Comparison of ENCODE assay signal across 25 cellular contexts in genomic region chr1:82108843-82109242, GRCh38.
A peak's percentile ranks its signal among the peaks of the same experiment; 100 is the strongest.
DNase-seq lines count a peak whose midpoint lies in the region; ATAC-seq and TF ChIP-seq lines count a peak whose summit lies in the region.
"Had no signal": no experiment of that assay in that cellular context is flagged by ENCODE, and none has a peak within 500 bp of the region (broad histone marks: within the 10 kb centered on the region; RNA-seq: fewer than 3 reads in every experiment).

No MANE protein-coding gene starts in this region.

- CTCF ChIA-PET in OCI-LY7 (lab: Charles Lee; ENCODE audit: unreplicated experiment): no interaction called here

- H3K4me3 Mint-ChIP-seq in activated naive CD8-positive, alpha-beta T cell treated with anti-CD3 and anti-CD28 coated beads, Interleukin-2, amount 50 U/mL, for 24 hours: no peak overlapping the region
- H3K4me3 Mint-ChIP-seq: activated CD8-positive, alpha-beta T cell treated with anti-CD3 and anti-CD28 coated beads for 36 hours; activated naive CD4-positive, alpha-beta T cell treated with anti-CD3 and anti-CD28 coated beads for 36 hours; activated T-cell treated with anti-CD3 and anti-CD28 coated beads, Interleukin-2, amount 50 U/mL, for 24 hours; neural progenitor cell; stimulated activated naive B cell treated with anti-CD40 and anti-IgM and Interleukin-4, amounts not matched to agents 10 μg/mL and 1 μg/mL and 100 μg/mL, for 72 hours had no signal

- POLR2A ChIA-PET in OCI-LY7 (lab: Charles Lee): interaction anchor here (0.6 to 2.5 kb wide), 7 partner anchors 10 to 44 kb away, joined by 3 to 11 read pairs (median 4); no protein-coding TSS in a partner anchor

- H3K4me2 ChIP-seq in OCI-LY7 (ENCODE audit: low read length): peak overlapping the region; percentile 81
- H3K4me2 ChIP-seq: neural progenitor cell had no signal

- no peaks in the 10 kb centered on the region for H4K20me1 ChIP-seq in OCI-LY7 (ENCODE audit: insufficient read depth, low read length)

- H3K4me1 Mint-ChIP-seq in activated naive CD8-positive, alpha-beta T cell treated with anti-CD3 and anti-CD28 coated beads, Interleukin-2, amount 50 U/mL, for 24 hours: peaks cover 1% of the 10 kb centered on the region
- H3K4me1 Mint-ChIP-seq: stimulated activated naive B cell treated with anti-CD40 and anti-IgM and Interleukin-4, amounts not matched to agents 10 μg/mL and 1 μg/mL and 100 μg/mL, for 72 hours had no signal

- H3K9me3 ChIP-seq in OCI-LY7 (ENCODE audit: low read length): no peaks in the 10 kb centered on the region; the same call in 1 of the 2 replicates
- H3K9me3 ChIP-seq: heart left ventricle, mucosa of descending colon, prostate gland, testis had no signal

- intact Hi-C loops in OCI-LY7 (cut with micrococcal nuclease; ENCODE audit: unreplicated experiment): loop anchor here (10.0 kb wide), 1 partner anchor 1656 kb away; no protein-coding TSS in a partner anchor

- H3K36me3 ChIP-seq in OCI-LY7 (ENCODE audit: insufficient read depth, low read length): no peaks in the 10 kb centered on the region
- H3K36me3 ChIP-seq: heart left ventricle, neural progenitor cell, prostate gland had no signal

- no TSS peak for BruUV-seq in OCI-LY7 (replicated peaks; lab: Mats Ljungman, UMichigan)

- peaks cover 7% of the 10 kb centered on the region for H3K9me3 Mint-ChIP-seq in activated naive CD8-positive, alpha-beta T cell treated with anti-CD3 and anti-CD28 coated beads, Interleukin-2, amount 50 U/mL, for 24 hours
- H3K9me3 Mint-ChIP-seq: activated CD8-positive, alpha-beta T cell treated with anti-CD3 and anti-CD28 coated beads for 36 hours had no signal

- H3K27ac Mint-ChIP-seq in activated naive CD8-positive, alpha-beta T cell treated with anti-CD3 and anti-CD28 coated beads, Interleukin-2, amount 50 U/mL, for 24 hours: no peak overlapping the region
- H3K27ac Mint-ChIP-seq: activated CD8-positive, alpha-beta T cell treated with anti-CD3 and anti-CD28 coated beads for 36 hours; activated naive CD4-positive, alpha-beta T cell treated with anti-CD3 and anti-CD28 coated beads for 36 hours; activated T-cell treated with anti-CD3 and anti-CD28 coated beads, Interleukin-2, amount 50 U/mL, for 24 hours; neural progenitor cell; stimulated activated naive B cell treated with anti-CD40 and anti-IgM and Interleukin-4, amounts not matched to agents 10 μg/mL and 1 μg/mL and 100 μg/mL, for 72 hours had no signal

- no peaks in the 10 kb centered on the region for H3K27me3 Mint-ChIP-seq in activated naive CD8-positive, alpha-beta T cell treated with anti-CD3 and anti-CD28 coated beads, Interleukin-2, amount 50 U/mL, for 24 hours
- H3K27me3 Mint-ChIP-seq: activated CD8-positive, alpha-beta T cell treated with anti-CD3 and anti-CD28 coated beads for 36 hours; activated T-cell treated with anti-CD3 and anti-CD28 coated beads, Interleukin-2, amount 50 U/mL, for 24 hours; stimulated activated naive B cell treated with anti-CD40 and anti-IgM and Interleukin-4, amounts not matched to agents 10 μg/mL and 1 μg/mL and 100 μg/mL, for 72 hours had no signal

- peak; percentile 83 for DNase-seq in OCI-LY7 (ENCODE audit: low spot score)
- DNase-seq in NCI-H526 (lab: John Stamatoyannopoulos, UW): no peak
- no peak for DNase-seq in activated naive CD8-positive, alpha-beta T cell treated with anti-CD3 and anti-CD28 coated beads, Interleukin-2, amount 50 U/mL, for 24 hours
- DNase-seq in putamen (ENCODE audit: low spot score): no peak
- no peak for DNase-seq in NCI-H774 (lab: John Stamatoyannopoulos, UW)
- DNase-seq: activated CD8-positive, alpha-beta T cell treated with anti-CD3 and anti-CD28 coated beads for 36 hours; activated naive CD4-positive, alpha-beta T cell treated with anti-CD3 and anti-CD28 coated beads for 36 hours; activated T-cell treated with anti-CD3 and anti-CD28 coated beads, Interleukin-2, amount 50 U/mL, for 24 hours; central memory CD4-positive, alpha-beta T cell; GDM1; heart left ventricle; mucosa of descending colon; MV-4-11; NCI-H1694; NCI-H446 treated with DMSO at 0.1 percent for 48 hours; stimulated activated CD4-positive, alpha-beta T cell treated with anti-CD3 and anti-CD28 coated beads, Interleukin-1b, Interleukin-23, amount 100 ng/mL, for 48 hours; stimulated activated naive B cell treated with anti-CD40 and anti-IgM and Interleukin-4, amounts not matched to agents 10 μg/mL and 1 μg/mL and 100 μg/mL, for 72 hours; testis had no signal

- peak overlapping the region; percentile 35 for H3K4me3 ChIP-seq in OCI-LY7 (ENCODE audit: low read depth, low read length, poor library complexity, severe bottlenecking)
- H3K4me3 ChIP-seq: heart left ventricle, K562, mucosa of descending colon, neural progenitor cell, prostate gland, testis had no signal

- H3K79me2 ChIP-seq in OCI-LY7 (ENCODE audit: insufficient read depth, low read depth, low read length): no peaks in the 10 kb centered on the region

- peaks cover 33% of the 10 kb centered on the region for H3K4me1 ChIP-seq in OCI-LY7 (ENCODE audit: insufficient read depth, low read length, poor library complexity, severe bottlenecking)
- H3K4me1 ChIP-seq: neural progenitor cell, prostate gland, testis had no signal

- H3K36me3 Mint-ChIP-seq in activated naive CD8-positive, alpha-beta T cell treated with anti-CD3 and anti-CD28 coated beads, Interleukin-2, amount 50 U/mL, for 24 hours (ENCODE audit: low read depth): no peaks in the 10 kb centered on the region
- H3K36me3 Mint-ChIP-seq: neural progenitor cell; stimulated activated naive B cell treated with anti-CD40 and anti-IgM and Interleukin-4, amounts not matched to agents 10 μg/mL and 1 μg/mL and 100 μg/mL, for 72 hours had no signal

- ATAC-seq in GM18499 (IDR thresholded peaks at IDR 0.05; ENCODE audit: insufficient read depth, unreplicated experiment) (peak; percentile 86), GM19035 (IDR thresholded peaks at IDR 0.05; ENCODE audit: unreplicated experiment) (peak; percentile 89), HG02678 (IDR thresholded peaks at IDR 0.05; ENCODE audit: unreplicated experiment) (peak; percentile 63)
- ATAC-seq in activated naive CD8-positive, alpha-beta T cell treated with anti-CD3 and anti-CD28 coated beads, Interleukin-2, amount 50 U/mL, for 24 hours: no peak
- ATAC-seq: activated CD8-positive, alpha-beta T cell treated with anti-CD3 and anti-CD28 coated beads for 36 hours; HCT116; heart left ventricle; K562; mucosa of descending colon; stimulated activated naive B cell treated with anti-CD40 and anti-IgM and Interleukin-4, amounts not matched to agents 10 μg/mL and 1 μg/mL and 100 μg/mL, for 72 hours had no signal

- no peaks in the 10 kb centered on the region for H3K9me2 ChIP-seq in OCI-LY7 (ENCODE audit: insufficient read depth, low read length)

- peak overlapping the region; percentile 84 for H2AFZ ChIP-seq in OCI-LY7 (ENCODE audit: low read length)
- H2AFZ ChIP-seq: neural progenitor cell had no signal

- peak overlapping the region; percentile 87 for H3K27ac ChIP-seq in OCI-LY7 (ENCODE audit: low read depth, low read length, poor library complexity, severe bottlenecking)
- H3K27ac ChIP-seq: heart left ventricle, neural progenitor cell, prostate gland, testis had no signal

- TF ChIP-seq CTCF in OCI-LY7 (conservative IDR thresholded peaks at IDR 0.05; ENCODE audit: low read length): no peak
